ENCODE assay signal across 8 cellular contexts in the genomic region with DNA sequence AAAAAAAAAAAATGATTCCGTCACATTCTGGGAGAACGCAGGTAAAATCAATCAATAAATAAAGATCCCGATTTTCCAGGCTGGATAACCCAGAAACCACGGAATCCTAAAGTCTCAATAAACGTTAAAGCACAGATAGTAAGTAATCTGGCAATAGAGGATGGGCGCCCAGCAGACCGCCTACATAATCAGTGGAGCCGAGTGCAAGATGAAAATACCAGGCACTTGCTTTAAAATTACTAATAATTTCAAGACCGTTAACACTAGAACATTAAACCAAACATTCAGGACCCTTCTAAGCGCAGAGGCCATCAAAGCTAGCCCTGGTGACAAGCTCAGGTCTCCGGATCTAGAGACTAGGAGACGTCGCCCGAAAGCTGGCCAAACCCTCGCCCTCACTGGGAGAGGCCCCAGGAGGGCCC. TPM values are rescaled to one million over a fixed set of nuclear protein-coding genes. Genes with fewer than 3 reads are reported as not detected.
DNase-seq lines count a peak whose midpoint lies in the region; ATAC-seq and TF ChIP-seq lines count a peak whose summit lies in the region.

No MANE protein-coding gene starts in this region.

- H3K36me3 Mint-ChIP-seq in activated CD4-positive, alpha-beta T cell treated with anti-CD3 and anti-CD28 coated beads, Interleukin-2, amount 10 ng/mL, durations not matched to agents 7 days and 5 days (ENCODE audit: low read depth) = peaks cover 33% of the 10 kb centered on the region

- no peak for DNase-seq in activated CD4-positive, alpha-beta T cell treated with anti-CD3 and anti-CD28 coated beads, Interleukin-2, amount 10 ng/mL, durations not matched to agents 7 days and 5 days
- DNase-seq in activated CD4-positive, alpha-beta T cell treated with anti-CD3 and anti-CD28 coated beads, Interleukin-2, amount 50 U/mL, for 4 hours = no peak
- peak in 1 of 7 donors; percentile 59 for DNase-seq in adrenal gland
- DNase-seq in left lung = no peak
- DNase-seq in tibial nerve (ENCODE audit: low spot score in 2 of 2) = no peak
- no peak for DNase-seq in head of caudate nucleus
- DNase-seq in NCI-H146 treated with DMSO at 0.1 percent for 48 hours (lab: John Stamatoyannopoulos, UW; ENCODE audit: unreplicated experiment) = no peak
- DNase-seq in NAMALWA (ENCODE audit: low spot score) = no peak

- no peak for TF ChIP-seq CTCF in adrenal gland (IDR thresholded peaks at IDR 0.05)
- TF ChIP-seq CTCF in left lung (IDR thresholded peaks at IDR 0.05) = no peak
- no peak for TF ChIP-seq CTCF in tibial nerve (IDR thresholded peaks at IDR 0.05)

- peak overlapping the region; percentile 100 for H3K4me3 Mint-ChIP-seq in activated CD4-positive, alpha-beta T cell treated with anti-CD3 and anti-CD28 coated beads, Interleukin-2, amount 10 ng/mL, durations not matched to agents 7 days and 5 days

- 16 to 27% (median 19%) methylated on average over 11 to 15 of the region's 15 CpGs for WGBS in adrenal gland, 4 donors
- 20 to 26% methylated on average over 15 of the region's 15 CpGs for WGBS in tibial nerve, 2 donors

- POLR2A ChIA-PET in activated CD4-positive, alpha-beta T cell treated with anti-CD3 and anti-CD28 coated beads, Interleukin-2, amount 10 ng/mL, durations not matched to agents 7 days and 5 days (lab: Charles Lee) = interaction anchor here (0.8 to 2.3 kb wide), 5 partner anchors 18 to 48 kb away, joined by 3 to 11 read pairs (median 5); partner anchors contain the start of genes EMC9, IRF9, PCK2 and PSME1

- H3K27ac ChIP-seq in adrenal gland (peak overlapping the region; percentile 97 to 100 (median 98)), left lung (peak overlapping the region; percentile 99 to 100), tibial nerve (peak overlapping the region; percentile 99 to 100 (median 99))

- ATAC-seq in left lung = peak; percentile 0

- peaks cover 19 to 28% of the 10 kb centered on the region in 2 donors for H3K4me1 ChIP-seq in adrenal gland (replicated peaks in 1 of 2)
- H3K4me1 ChIP-seq in left lung = peaks cover 6 to 40% of the 10 kb centered on the region in 2 donors
- H3K4me1 ChIP-seq in tibial nerve = peaks cover 4 to 28% (median 11%) of the 10 kb centered on the region in 4 donors

- CTCF ChIA-PET in activated CD4-positive, alpha-beta T cell treated with anti-CD3 and anti-CD28 coated beads, Interleukin-2, amount 10 ng/mL, durations not matched to agents 7 days and 5 days (lab: Charles Lee) = interaction anchor here (0.5 to 2.7 kb wide), 6 partner anchors 19 to 246 kb away, joined by 3 to 23 read pairs (median 6); partner anchors contain the start of gene IRF9

- no peaks in the 10 kb centered on the region for H3K27me3 Mint-ChIP-seq in activated CD4-positive, alpha-beta T cell treated with anti-CD3 and anti-CD28 coated beads, Interleukin-2, amount 10 ng/mL, durations not matched to agents 7 days and 5 days

- no peaks in the 10 kb centered on the region for H3K9me3 Mint-ChIP-seq in activated CD4-positive, alpha-beta T cell treated with anti-CD3 and anti-CD28 coated beads, Interleukin-2, amount 10 ng/mL, durations not matched to agents 7 days and 5 days

- H3K36me3 ChIP-seq in adrenal gland (replicated peaks in 1 of 2) (peaks cover 0 to 18% of the 10 kb centered on the region in 2 donors), left lung (peaks cover 0 to 16% of the 10 kb centered on the region in 2 donors), tibial nerve (peaks cover 0 to 18% (median 12%) of the 10 kb centered on the region in 3 donors)

- peaks cover 53% of the 10 kb centered on the region for H3K4me1 Mint-ChIP-seq in activated CD4-positive, alpha-beta T cell treated with anti-CD3 and anti-CD28 coated beads, Interleukin-2, amount 10 ng/mL, durations not matched to agents 7 days and 5 days

- TF ChIP-seq POLR2A in adrenal gland (IDR thresholded peaks at IDR 0.05) = no peak
- no peak for TF ChIP-seq POLR2A in tibial nerve (IDR thresholded peaks at IDR 0.05)

- H3K4me3 ChIP-seq in adrenal gland (peak overlapping the region in 3 of 4 donors; percentile 51 to 81 (median 75)), left lung (peak overlapping the region; percentile 60 to 88), tibial nerve (peak overlapping the region; percentile 46 to 81 (median 76))

- no peaks in the 10 kb centered on the region for H3K27me3 ChIP-seq in adrenal gland
- no peaks in the 10 kb centered on the region for H3K27me3 ChIP-seq in left lung
- no peaks in the 10 kb centered on the region for H3K27me3 ChIP-seq in tibial nerve

- TF ChIP-seq EP300 in tibial nerve (IDR thresholded peaks at IDR 0.05) = no peak

- intact Hi-C loops in adrenal gland (cut with DNase I) = no loop called here
- intact Hi-C loops in left lung (cut with DNase I) = no loop called here
- intact Hi-C loops in head of caudate nucleus (cut with DNase I) = no loop called here

- no peaks in the 10 kb centered on the region for H3K9me3 ChIP-seq in adrenal gland (replicated peaks in 1 of 3)
- no peaks in the 10 kb centered on the region for H3K9me3 ChIP-seq in left lung
- no peaks in the 10 kb centered on the region for H3K9me3 ChIP-seq in tibial nerve

- H3K27ac Mint-ChIP-seq in activated CD4-positive, alpha-beta T cell treated with anti-CD3 and anti-CD28 coated beads, Interleukin-2, amount 10 ng/mL, durations not matched to agents 7 days and 5 days = peak overlapping the region; percentile 99

RNA-seq across cellular contexts. Expression of gene DCAF11, which starts 1.2 kb away (rescaled TPM):
- total RNA-seq in activated CD4-positive, alpha-beta T cell treated with anti-CD3 and anti-CD28 coated beads, Interleukin-2, amount 10 ng/mL, durations not matched to agents 7 days and 5 days = 100 to 1,000 TPM; 106 to 116 TPM
- total RNA-seq in adrenal gland (100 to 1,000 TPM in 7 of 8 donors, 10 to 100 TPM in 1; 88.9 to 401 (median 132) TPM), left lung (10 to 100 TPM; 56.4 to 65.1 TPM), tibial nerve (100 to 1,000 TPM in 2 of 4 donors, 10 to 100 TPM in 2; 68.9 to 126 (median 98.9) TPM)
- 10 to 100 TPM; 40.4 to 94.0 (median 42.3) TPM for polyA plus RNA-seq in adrenal gland

RNA-seq across cellular contexts. Expression of gene NRL, which starts 1.4 kb away (rescaled TPM):
- 1 to 10 TPM; 3.1 to 3.3 TPM for total RNA-seq in activated CD4-positive, alpha-beta T cell treated with anti-CD3 and anti-CD28 coated beads, Interleukin-2, amount 10 ng/mL, durations not matched to agents 7 days and 5 days
- total RNA-seq in adrenal gland = 10 to 100 TPM in 1 of 8 donors, 1 to 10 TPM in 7; 3.3 to 20.2 (median 4.9) TPM
- 1 to 10 TPM; 2.2 to 3.5 (median 3.1) TPM for polyA plus RNA-seq in adrenal gland
- total RNA-seq in left lung = 1 to 10 TPM; 1.6 to 2.7 TPM
- 1 to 10 TPM; 4.8 to 7.0 (median 5.9) TPM for total RNA-seq in tibial nerve

RNA-seq across cellular contexts. Expression of gene FITM1, which starts 17.1 kb away (rescaled TPM):
- 1 to 10 TPM; 1.9 to 2.0 TPM for total RNA-seq in activated CD4-positive, alpha-beta T cell treated with anti-CD3 and anti-CD28 coated beads, Interleukin-2, amount 10 ng/mL, durations not matched to agents 7 days and 5 days
- 10 to 100 TPM in 3 of 8 donors, 1 to 10 TPM in 5; 6.5 to 14.5 (median 9.5) TPM for total RNA-seq in adrenal gland
- polyA plus RNA-seq in adrenal gland = 10 to 100 TPM in 2 of 3 donors, 1 to 10 TPM in 1; 4.6 to 25.7 (median 13.4) TPM
- total RNA-seq in left lung = under 1 TPM; 0.68 to 0.76 TPM
- 1 to 10 TPM in 1 of 4 donors, under 1 TPM in 1, not detected in 2; 0.78 to 1.3 TPM for total RNA-seq in tibial nerve

RNA-seq across cellular contexts. Expression of gene PCK2, which starts 19.3 kb away (rescaled TPM):
- total RNA-seq in activated CD4-positive, alpha-beta T cell treated with anti-CD3 and anti-CD28 coated beads, Interleukin-2, amount 10 ng/mL, durations not matched to agents 7 days and 5 days = 10 to 100 TPM; 57.4 to 60.3 TPM
- total RNA-seq in adrenal gland (10 to 100 TPM in 7 of 8 donors, 1 to 10 TPM in 1; 9.8 to 37.0 (median 20.0) TPM), left lung (10 to 100 TPM; 36.5 to 61.3 TPM), tibial nerve (10 to 100 TPM; 28.9 to 49.2 (median 34.3) TPM)
- polyA plus RNA-seq in adrenal gland = 10 to 100 TPM in 2 of 3 donors, 1 to 10 TPM in 1; 7.9 to 17.9 (median 10.5) TPM

RNA-seq across cellular contexts. Expression of gene PSME1, which starts 22.6 kb away (rescaled TPM):
- total RNA-seq in activated CD4-positive, alpha-beta T cell treated with anti-CD3 and anti-CD28 coated beads, Interleukin-2, amount 10 ng/mL, durations not matched to agents 7 days and 5 days = 100 to 1,000 TPM; 498 to 547 TPM
- total RNA-seq in adrenal gland = 100 to 1,000 TPM; 208 to 323 (median 274) TPM
- 100 to 1,000 TPM; 205 to 386 (median 313) TPM for polyA plus RNA-seq in adrenal gland
- total RNA-seq in left lung = 100 to 1,000 TPM; 190 to 203 TPM
- 100 to 1,000 TPM in 3 of 4 donors, 10 to 100 TPM in 1; 96.9 to 130 (median 110) TPM for total RNA-seq in tibial nerve
